Comparison of ENCODE assay signal across 5 cellular contexts in the genomic region with DNA sequence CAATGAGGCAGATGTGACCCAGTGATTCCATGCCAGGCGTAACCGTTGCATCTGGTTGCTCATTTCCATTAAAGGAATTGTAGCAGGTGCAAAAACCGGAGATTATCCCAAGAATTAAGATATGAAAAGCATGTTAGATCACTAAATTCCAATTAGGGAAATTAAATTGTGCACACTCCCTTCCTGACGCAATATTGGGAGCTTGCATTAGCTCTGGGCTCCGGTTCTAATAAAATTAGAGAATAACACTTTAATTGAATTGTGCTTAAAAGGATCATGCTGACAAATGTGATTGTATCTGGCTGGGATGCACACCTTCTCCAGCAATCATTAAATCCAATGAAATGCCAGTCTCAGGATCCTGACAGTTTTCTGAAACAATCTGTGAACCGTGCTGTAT.
"Had no signal": no experiment of that assay in that cellular context is flagged by ENCODE, and none has a peak within 500 bp of the region (broad histone marks: within the 10 kb centered on the region; RNA-seq: fewer than 3 reads in every experiment).

No MANE protein-coding gene starts in this region.

- ATAC-seq: GM23338, K562 had no signal

- DNase-seq: H9, HCEC 1CT, IMR-90 had no signal
